In the genomic region with DNA sequence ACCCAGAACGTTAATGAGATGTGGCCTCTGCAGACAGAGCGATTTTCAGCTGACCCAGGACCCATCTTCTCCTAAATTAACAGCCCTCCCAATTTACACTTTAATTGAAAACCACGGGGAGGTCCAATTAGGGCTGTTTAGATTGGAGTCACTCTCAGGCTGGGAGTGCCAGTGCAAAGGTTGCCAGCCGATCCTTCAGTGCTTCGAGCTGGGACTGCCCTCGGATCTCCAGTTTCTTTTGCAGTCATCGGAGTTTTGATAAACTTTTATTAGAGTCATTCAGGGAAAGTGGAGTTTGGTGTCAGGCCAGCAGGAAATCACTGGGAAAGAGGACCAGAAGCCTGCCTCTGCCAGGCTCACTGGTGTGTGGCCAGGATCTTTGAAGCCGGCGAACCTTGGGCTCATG, we compare ENCODE assay signal across 16 cellular contexts.
A peak's percentile ranks its signal among the peaks of the same experiment; 100 is the strongest.
DNase-seq lines count a peak whose midpoint lies in the region; ATAC-seq and TF ChIP-seq lines count a peak whose summit lies in the region.
"Had no signal": no experiment of that assay in that cellular context is flagged by ENCODE, and none has a peak within 500 bp of the region (broad histone marks: within the 10 kb centered on the region; RNA-seq: fewer than 3 reads in every experiment).

No MANE protein-coding gene starts in this region.

- H3K4ac ChIP-seq in mesenchymal stem cell (ENCODE audit: low read depth in 1 of 2, low read length in 2 of 2): no peak overlapping the region

- H3K4me2 ChIP-seq in mesenchymal stem cell (ENCODE audit: low read length, poor library complexity, severe bottlenecking): no peak overlapping the region

- H3K9me3 ChIP-seq in WERI-Rb-1 (ENCODE audit: severe bottlenecking): no peaks in the 10 kb centered on the region
- no peaks in the 10 kb centered on the region for H3K9me3 ChIP-seq in mucosa of stomach (ENCODE audit: control insufficient read depth, low read length)
- H3K9me3 ChIP-seq in mesenchymal stem cell (ENCODE audit: control insufficient read depth, low read length): no peaks in the 10 kb centered on the region
- H3K9me3 ChIP-seq: tibial nerve had no signal

- H2AK5ac ChIP-seq in mesenchymal stem cell (ENCODE audit: low read length, severe bottlenecking): no peak overlapping the region

- no peak overlapping the region for H2BK12ac ChIP-seq in mesenchymal stem cell (ENCODE audit: low read length in 2 of 2)

- DNase-seq in WERI-Rb-1: no peak
- DNase-seq in left cardiac atrium: peak; percentile 43
- no peak for DNase-seq in inferior parietal cortex (ENCODE audit: extremely low spot score)
- DNase-seq in mesenchymal stem cell: no peak
- no peak for DNase-seq in pons (ENCODE audit: low spot score)
- DNase-seq: activated CD8-positive, alpha-beta T cell treated with anti-CD3 and anti-CD28 coated beads, Interleukin-2, amount 10 ng/mL, durations not matched to agents 7 days and 5 days; CD4-positive, alpha-beta T cell; GOT3; naive thymus-derived CD4-positive, alpha-beta T cell; NCI-H187 treated with DMSO at 0.1 percent for 48 hours; NCI-H510A; stimulated activated CD4-positive, alpha-beta T cell treated with anti-CD3 and anti-CD28 coated beads, Interleukin-2, amount 100 ng/mL, for 48 hours had no signal

- intact Hi-C loops in left cardiac atrium (cut with DNase I): no loop called here

- H3K4me1 ChIP-seq in mucosa of stomach (ENCODE audit: control insufficient read depth, insufficient read depth, low read length) (peaks cover 15% of the 10 kb centered on the region), mesenchymal stem cell (ENCODE audit: control insufficient read depth, insufficient read depth, low read depth, low read length) (peaks cover 1% of the 10 kb centered on the region)
- H3K4me1 ChIP-seq: tibial nerve had no signal

- no peak overlapping the region for H2AFZ ChIP-seq in mesenchymal stem cell (ENCODE audit: low read depth, low read length)

- H3K27me3 ChIP-seq in WERI-Rb-1 (ENCODE audit: insufficient read depth, low read depth, severe bottlenecking): no peaks in the 10 kb centered on the region
- H3K27me3 ChIP-seq in mucosa of stomach (ENCODE audit: control insufficient read depth, insufficient read depth, low read length): no peaks in the 10 kb centered on the region
- H3K27me3 ChIP-seq in mesenchymal stem cell (ENCODE audit: control insufficient read depth in 1 of 2, insufficient read depth in 1 of 2, low read length in 2 of 2): no peaks in the 10 kb centered on the region
- H3K27me3 ChIP-seq: tibial nerve had no signal

- H3K36me3 ChIP-seq in WERI-Rb-1: no peaks in the 10 kb centered on the region; the same call in 1 of the 2 replicates
- no peaks in the 10 kb centered on the region for H3K36me3 ChIP-seq in mucosa of stomach (ENCODE audit: control insufficient read depth, insufficient read depth, low read length)
- peaks cover 58 to 92% of the 10 kb centered on the region in 2 experiments for H3K36me3 ChIP-seq in mesenchymal stem cell (ENCODE audit: control insufficient read depth in 1 of 2, insufficient read depth in 2 of 2, low read depth in 1 of 2, low read length in 2 of 2)

- H3K4me3 ChIP-seq in WERI-Rb-1 (ENCODE audit: low read depth, low read length) (no peak overlapping the region), mucosa of stomach (ENCODE audit: low read length) (peak overlapping the region; percentile 42), mesenchymal stem cell (ENCODE audit: insufficient read depth in 1 of 2, low read depth in 1 of 2, low read length in 2 of 2) (no peak overlapping the region)
- H3K4me3 ChIP-seq: tibial nerve had no signal

- ATAC-seq in left cardiac atrium (peak; percentile 19 to 42), GM21447 (IDR thresholded peaks at IDR 0.05; ENCODE audit: unreplicated experiment) (no peak)
- ATAC-seq: activated CD8-positive, alpha-beta T cell treated with anti-CD3 and anti-CD28 coated beads, Interleukin-2, amount 10 ng/mL, durations not matched to agents 7 days and 5 days; naive thymus-derived CD4-positive, alpha-beta T cell had no signal

- H3K79me1 ChIP-seq in mesenchymal stem cell (replicated peaks; ENCODE audit: low read length, poor library complexity, severe bottlenecking): peaks cover 22% of the 10 kb centered on the region

- H2BK120ac ChIP-seq in mesenchymal stem cell (ENCODE audit: low read depth, low read length): no peak overlapping the region

- no peak for TF ChIP-seq CTCF in C4-2B (conservative IDR thresholded peaks at IDR 0.05)
- no peak for TF ChIP-seq CTCF in WERI-Rb-1 (IDR thresholded peaks at IDR 0.05; ENCODE audit: low read depth, low read length)

- no peak overlapping the region for H2BK15ac ChIP-seq in mesenchymal stem cell (ENCODE audit: low read depth, poor library complexity, severe bottlenecking)

- 95% methylated on average over 7 of the region's 9 CpGs for WGBS in mesenchymal stem cell

- no peak overlapping the region for H3K14ac ChIP-seq in mesenchymal stem cell (ENCODE audit: low read length in 2 of 2)

- no peak overlapping the region for H3K18ac ChIP-seq in mesenchymal stem cell (ENCODE audit: low read depth in 1 of 2, low read length in 2 of 2)

- H3K27ac ChIP-seq in C4-2B (peak overlapping the region; percentile 67), WERI-Rb-1 (peak overlapping the region; percentile 33; the same call in 1 of the 2 replicates), mesenchymal stem cell (ENCODE audit: low read length, poor library complexity, severe bottlenecking) (no peak overlapping the region)

- no peak overlapping the region for H3K23ac ChIP-seq in mesenchymal stem cell (ENCODE audit: low read length in 2 of 2)

- peak overlapping the region; percentile 66 for H3K9ac ChIP-seq in mucosa of stomach (ENCODE audit: low read length)
- H3K9ac ChIP-seq in mesenchymal stem cell (ENCODE audit: low read length): no peak overlapping the region

- no peak overlapping the region for H2BK5ac ChIP-seq in mesenchymal stem cell (ENCODE audit: low read depth, low read length, poor library complexity, severe bottlenecking)

- H4K8ac ChIP-seq in mesenchymal stem cell (ENCODE audit: low read length): no peak overlapping the region

- H4K91ac ChIP-seq in mesenchymal stem cell (ENCODE audit: low read length): no peak overlapping the region
